In genomic region chr19:38081547-38082255, GRCh38 we compare ENCODE assay signal across 20 cellular contexts.
"Had no signal": no experiment of that assay in that cellular context is flagged by ENCODE, and none has a peak within 500 bp of the region (broad histone marks: within the 10 kb centered on the region; RNA-seq: fewer than 3 reads in every experiment).

No MANE protein-coding gene starts in this region.

- H3K4me3 ChIP-seq: body of pancreas, cardiac muscle cell, right lobe of liver, skin epidermis, upper lobe of left lung had no signal

- H3K27me3 Mint-ChIP-seq: activated naive CD8-positive, alpha-beta T cell treated with anti-CD3 and anti-CD28 coated beads for 36 hours; activated T-cell treated with anti-CD3 and anti-CD28 coated beads, Interleukin-2, amount 50 U/mL, for 24 hours; memory B cell had no signal

- H3K27ac Mint-ChIP-seq: nephron had no signal

- FAIRE-seq: keratinocyte had no signal

- H3K79me2 ChIP-seq: parathyroid adenoma had no signal

- H3K4me1 ChIP-seq: parathyroid adenoma, right lobe of liver had no signal

- H3K27ac ChIP-seq: body of pancreas, cardiac muscle cell, parathyroid adenoma, right lobe of liver, skin epidermis, upper lobe of left lung, WERI-Rb-1 had no signal

- H3K27me3 ChIP-seq: body of pancreas, cardiac muscle cell, right lobe of liver, upper lobe of left lung had no signal

- H3K36me3 ChIP-seq: cardiac muscle cell had no signal

- H3K4me1 Mint-ChIP-seq: nephron had no signal

- H3K9ac ChIP-seq: parathyroid adenoma had no signal

- DNase-seq: activated CD4-positive, alpha-beta T cell treated with anti-CD3 and anti-CD28 coated beads for 1 hour; activated CD4-positive, alpha-beta T cell treated with anti-CD3 and anti-CD28 coated beads, Interleukin-2, amount 50 U/mL, for 1 hour; activated CD8-positive, alpha-beta memory T cell treated with anti-CD3 and anti-CD28 coated beads, Interleukin-2, amount 50 U/mL, for 4 hours; activated naive CD4-positive, alpha-beta T cell; amygdala; body of pancreas; foreskin fibroblast; left colon; right lobe of liver; WERI-Rb-1 had no signal

- ATAC-seq: body of pancreas, left colon had no signal

- H3K9me3 ChIP-seq: body of pancreas, right lobe of liver, upper lobe of left lung had no signal

- H3K4me3 Mint-ChIP-seq: activated naive CD8-positive, alpha-beta T cell treated with anti-CD3 and anti-CD28 coated beads for 36 hours; activated T-cell treated with anti-CD3 and anti-CD28 coated beads, Interleukin-2, amount 50 U/mL, for 24 hours; memory B cell; nephron had no signal

- H2AFZ ChIP-seq: parathyroid adenoma had no signal

- H3K9me3 Mint-ChIP-seq: activated T-cell treated with anti-CD3 and anti-CD28 coated beads, Interleukin-2, amount 50 U/mL, for 24 hours; activated T-helper 2 cell treated with anti-CD3 and anti-CD28 coated beads, Interferon-gamma antibody, Interleukin-2, Interleukin-4, amounts not matched to agents 10 μg/mL and 5 μg/mL and 100 μg/mL, durations not matched to agents 14 hours and 24 hours and 36 hours; memory B cell; nephron had no signal
